Comparison of ENCODE assay signal across 1 cellular context in the genomic region with DNA sequence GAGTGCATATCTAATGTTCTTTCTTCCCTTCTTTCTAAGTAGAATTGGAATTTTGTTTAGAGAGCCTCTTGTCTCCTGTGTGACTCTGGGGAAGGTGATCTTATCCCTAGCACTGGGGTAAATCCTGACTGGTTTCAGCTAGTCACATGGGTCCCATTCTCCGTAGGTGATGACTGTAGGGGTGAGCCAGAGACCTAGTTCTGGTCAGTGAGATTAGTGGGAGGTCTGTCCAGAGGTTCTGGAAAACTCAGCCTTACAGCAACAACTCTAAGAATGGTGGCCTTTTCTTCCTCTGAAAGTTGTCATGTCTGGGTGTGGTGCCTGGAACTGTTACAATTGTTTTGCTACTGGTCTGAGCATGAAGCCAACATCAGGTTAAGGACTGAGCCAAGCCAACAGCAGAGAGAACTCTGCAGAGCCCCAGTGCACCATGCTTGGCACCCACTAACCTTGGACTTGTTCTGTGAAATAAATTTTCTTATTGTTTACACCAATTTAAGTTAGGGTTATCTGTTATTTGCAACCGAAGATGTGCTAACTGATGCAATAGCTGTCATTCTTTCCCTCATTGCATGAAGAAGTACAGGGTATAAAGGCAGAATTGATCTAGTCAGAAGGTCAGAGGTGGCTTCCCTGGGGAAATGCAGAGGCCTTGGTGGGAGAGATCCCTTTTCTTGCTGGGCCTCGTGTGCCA.
TF ChIP-seq lines count a peak whose summit lies in the region.

No MANE protein-coding gene starts in this region.

TF ChIP-seq in IMR-90, 13 proteins besides CTCF, POLR2A, EP300 and RAD21:
- TF ChIP-seq, protein P1, sequence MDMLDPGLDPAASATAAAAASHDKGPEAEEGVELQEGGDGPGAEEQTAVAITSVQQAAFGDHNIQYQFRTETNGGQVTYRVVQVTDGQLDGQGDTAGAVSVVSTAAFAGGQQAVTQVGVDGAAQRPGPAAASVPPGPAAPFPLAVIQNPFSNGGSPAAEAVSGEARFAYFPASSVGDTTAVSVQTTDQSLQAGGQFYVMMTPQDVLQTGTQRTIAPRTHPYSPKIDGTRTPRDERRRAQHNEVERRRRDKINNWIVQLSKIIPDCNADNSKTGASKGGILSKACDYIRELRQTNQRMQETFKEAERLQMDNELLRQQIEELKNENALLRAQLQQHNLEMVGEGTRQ (IDR thresholded peaks at IDR 0.05; ENCODE audit: low read depth, low read length) = no peak
- TF ChIP-seq NFE2L2 (IDR thresholded peaks at IDR 0.05; ENCODE audit: low read depth, low read length) (no peak), CHD1 (IDR thresholded peaks at IDR 0.05; ENCODE audit: low read depth, low read length) (no peak), SMC3 (IDR thresholded peaks at IDR 0.05; ENCODE audit: low read depth, low read length) (no peak), CEBPB (IDR thresholded peaks at IDR 0.05; ENCODE audit: low read depth, low read length) (no peak), BHLHE40 (IDR thresholded peaks at IDR 0.05; ENCODE audit: low read depth, low read length) (no peak), MXI1 (IDR thresholded peaks at IDR 0.05; ENCODE audit: borderline replicate concordance, low read depth, low read length) (no peak), MAFK (IDR thresholded peaks at IDR 0.05; ENCODE audit: low read depth, low read length) (no peak), RCOR1 (IDR thresholded peaks at IDR 0.05; ENCODE audit: insufficient replicate concordance, low read length) (no peak), MAZ (IDR thresholded peaks at IDR 0.05; ENCODE audit: borderline replicate concordance, low read depth, low read length) (no peak), RFX5 (IDR thresholded peaks at IDR 0.05; ENCODE audit: low read depth, low read length) (no peak), FOS (IDR thresholded peaks at IDR 0.05; ENCODE audit: low read depth, low read length) (no peak)
- TF ChIP-seq, protein P2, sequence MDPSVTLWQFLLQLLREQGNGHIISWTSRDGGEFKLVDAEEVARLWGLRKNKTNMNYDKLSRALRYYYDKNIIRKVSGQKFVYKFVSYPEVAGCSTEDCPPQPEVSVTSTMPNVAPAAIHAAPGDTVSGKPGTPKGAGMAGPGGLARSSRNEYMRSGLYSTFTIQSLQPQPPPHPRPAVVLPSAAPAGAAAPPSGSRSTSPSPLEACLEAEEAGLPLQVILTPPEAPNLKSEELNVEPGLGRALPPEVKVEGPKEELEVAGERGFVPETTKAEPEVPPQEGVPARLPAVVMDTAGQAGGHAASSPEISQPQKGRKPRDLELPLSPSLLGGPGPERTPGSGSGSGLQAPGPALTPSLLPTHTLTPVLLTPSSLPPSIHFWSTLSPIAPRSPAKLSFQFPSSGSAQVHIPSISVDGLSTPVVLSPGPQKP (IDR thresholded peaks at IDR 0.05; ENCODE audit: borderline replicate concordance, low read depth, low read length) = no peak
